1 cellular context compared by ENCODE assay signal in genomic region chr11:12288934-12289666, GRCh38.
TF ChIP-seq lines count a peak whose summit lies in the region.

No MANE protein-coding gene starts in this region.

TF ChIP-seq in SK-N-SH, 30 proteins besides CTCF, POLR2A, EP300 and RAD21 (continued from another document):
- TF ChIP-seq REST (IDR thresholded peaks at IDR 0.05; ENCODE audit: low read depth, low read length) (no peak), MXI1 (IDR thresholded peaks at IDR 0.05; ENCODE audit: low read depth, low read length) (no peak)
